8 cellular contexts compared by ENCODE assay signal in the genomic region with DNA sequence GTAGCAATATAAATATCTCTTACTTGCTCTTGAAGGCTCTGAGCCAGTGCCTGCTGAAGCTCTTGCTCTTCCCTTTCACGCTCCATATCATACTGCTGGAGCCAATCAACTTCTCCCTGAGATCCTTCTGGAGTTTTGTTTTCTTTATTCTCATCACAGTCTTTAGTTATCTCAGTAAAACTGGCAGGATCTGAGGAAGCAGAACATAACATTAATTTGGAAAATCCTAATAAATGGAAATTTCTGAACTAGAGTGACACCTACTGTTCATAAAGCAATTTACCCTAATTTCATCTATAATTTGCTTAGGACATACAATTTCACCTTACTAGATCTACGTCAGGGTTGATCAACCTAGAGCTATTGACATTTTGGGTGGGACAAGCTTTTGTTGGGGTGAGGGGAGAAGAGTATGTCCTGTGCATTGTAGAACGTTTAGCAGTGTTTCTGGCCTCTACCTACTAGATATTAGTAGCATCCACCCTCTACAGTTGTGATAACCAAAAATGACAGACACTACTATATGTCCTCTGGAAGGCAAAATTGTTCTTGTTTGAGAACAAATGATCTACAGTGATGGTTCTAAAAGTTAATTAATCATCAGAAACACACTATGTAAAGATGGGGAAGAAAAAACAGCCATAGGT. TPM values are rescaled to one million over a fixed set of nuclear protein-coding genes. Genes with fewer than 3 reads are reported as not detected.
DNase-seq lines count a peak whose midpoint lies in the region; ATAC-seq and TF ChIP-seq lines count a peak whose summit lies in the region.

No MANE protein-coding gene starts in this region.

- peak; percentile 79 for TF ChIP-seq CTCF in CD14-positive monocyte (IDR thresholded peaks at IDR 0.05)

- ATAC-seq in HG03139 (IDR thresholded peaks at IDR 0.05; ENCODE audit: unreplicated experiment) = no peak
- ATAC-seq in activated naive CD4-positive, alpha-beta T cell treated with anti-CD3 and anti-CD28 coated beads, Interleukin-2, amount 50 U/mL, for 72 hours = no peak
- no peak for ATAC-seq in HG03469 (IDR thresholded peaks at IDR 0.05; ENCODE audit: unreplicated experiment)

- H3K27me3 Mint-ChIP-seq in CD14-positive monocyte (ENCODE audit: low read depth in 3 of 3) = no peaks in the 10 kb centered on the region

- DNase-seq in CD14-positive monocyte (ENCODE audit: low spot score) (no peak), Kasumi-1 (lab: John Stamatoyannopoulos, UW) (peak; percentile 8 to 32), medulla oblongata (ENCODE audit: extremely low spot score) (peak; percentile 17), NCI-H1436 (lab: John Stamatoyannopoulos, UW) (no peak)
- DNase-seq in central memory CD4-positive, alpha-beta T cell = peak; percentile 3
- DNase-seq in activated naive CD4-positive, alpha-beta T cell treated with anti-CD3 and anti-CD28 coated beads, Interleukin-2, amount 50 U/mL, for 72 hours (ENCODE audit: low spot score in 2 of 2) = no peak

- peaks cover 18 to 45% of the 10 kb centered on the region in 2 donors for H3K36me3 Mint-ChIP-seq in CD14-positive monocyte
- H3K36me3 Mint-ChIP-seq in activated naive CD4-positive, alpha-beta T cell treated with anti-CD3 and anti-CD28 coated beads, Interleukin-2, amount 50 U/mL, for 72 hours = peaks cover 0 to 15% of the 10 kb centered on the region in 2 donors

- H3K9me3 Mint-ChIP-seq in CD14-positive monocyte = no peaks in the 10 kb centered on the region
- H3K9me3 Mint-ChIP-seq in activated naive CD4-positive, alpha-beta T cell treated with anti-CD3 and anti-CD28 coated beads, Interleukin-2, amount 50 U/mL, for 72 hours = no peaks in the 10 kb centered on the region

- H3K4me1 Mint-ChIP-seq in CD14-positive monocyte = peaks cover 14% of the 10 kb centered on the region

- H3K4me3 Mint-ChIP-seq in CD14-positive monocyte = no peak overlapping the region

- peak overlapping the region in 1 of 7 donors; percentile 8 for H3K27ac Mint-ChIP-seq in CD14-positive monocyte
- no peak overlapping the region for H3K27ac Mint-ChIP-seq in activated naive CD4-positive, alpha-beta T cell treated with anti-CD3 and anti-CD28 coated beads, Interleukin-2, amount 50 U/mL, for 72 hours

- intact Hi-C loops in CD14-positive monocyte (cut with micrococcal nuclease) = loop anchor here (5.0 to 10.0 kb wide), 4 partner anchors 51 to 194 kb away; a partner anchor contains a TSS

RNA-seq across cellular contexts. Expression of a gene that starts 47.2 kb away (rescaled TPM):
- polyA plus RNA-seq in CD14-positive monocyte = not detected
- total RNA-seq in activated naive CD4-positive, alpha-beta T cell treated with anti-CD3 and anti-CD28 coated beads, Interleukin-2, amount 50 U/mL, for 72 hours = not detected

Comparison
In these comparisons a context has a peak if more than half of its experiments do, and no peak if none do; other contexts are left out.
1. DNase-seq: peak in Kasumi-1 (2 of 2), central memory CD4-positive, alpha-beta T cell (single experiment) and medulla oblongata (single experiment); none in CD14-positive monocyte (single experiment), activated naive CD4-positive, alpha-beta T cell treated with anti-CD3 and anti-CD28 coated beads, Interleukin-2, amount 50 U/mL, for 72 hours (0 of 2) and NCI-H1436 (single experiment).